22 cellular contexts compared by ENCODE assay signal in genomic region chr7:143269254-143269653, GRCh38. TPM values are rescaled to one million over a fixed set of nuclear protein-coding genes. Genes with fewer than 3 reads are reported as not detected.
DNase-seq lines count a peak whose midpoint lies in the region; ATAC-seq, FAIRE-seq and TF ChIP-seq lines count a peak whose summit lies in the region.
"Had no signal": no experiment of that assay in that cellular context is flagged by ENCODE, and none has a peak within 500 bp of the region (broad histone marks: within the 10 kb centered on the region; RNA-seq: fewer than 3 reads in every experiment).

No MANE protein-coding gene starts in this region.

- TF ChIP-seq CTCF in GM20000 (IDR thresholded peaks at IDR 0.05; ENCODE audit: extremely low read depth, missing control alignments): no peak

- no peak overlapping the region for H3K23ac ChIP-seq in mesenchymal stem cell (ENCODE audit: low read length in 2 of 2)

- H2AK5ac ChIP-seq in mesenchymal stem cell (ENCODE audit: low read length, severe bottlenecking): no peak overlapping the region

- DNase-seq in activated T-cell treated with anti-CD3 and anti-CD28 coated beads, Interleukin-2, amount 50 U/mL, for 24 hours: no peak
- DNase-seq in activated T-cell treated with anti-CD3 and anti-CD28 coated beads, Interleukin-2, amount 50 U/mL, for 72 hours: no peak
- DNase-seq in KBM-7 (peak; percentile 40), small intestine (peak; percentile 92), mesenchymal stem cell (no peak), GM20000 (ENCODE audit: low spot score) (no peak), NCI-H1694 (lab: John Stamatoyannopoulos, UW) (no peak)
- no peak for DNase-seq in effector memory CD8-positive, alpha-beta T cell
- DNase-seq: activated CD8-positive, alpha-beta memory T cell treated with anti-CD3 and anti-CD28 coated beads, Interleukin-2, amount 50 U/mL, for 4 hours; activated effector memory CD4-positive, alpha-beta T cell treated with Interleukin-2 at 50 U/mL for 16 hours; amygdala; CD4-positive, CD25-positive, alpha-beta regulatory T cell; GDM1; H9; mesendoderm; MM.1S; NCI-H526 treated with DMSO at 0.1 percent for 48 hours had no signal

- in situ Hi-C loops in KBM-7 (cut with MboI; ENCODE audit: low pct_unique_long_range_greater_than_20kb, low sequenced_read_pairs): no loop called here

- peak overlapping the region; percentile 71 for H3K27ac Mint-ChIP-seq in activated T-cell treated with anti-CD3 and anti-CD28 coated beads, Interleukin-2, amount 50 U/mL, for 24 hours
- no peak overlapping the region for H3K27ac Mint-ChIP-seq in activated T-cell treated with anti-CD3 and anti-CD28 coated beads, Interleukin-2, amount 50 U/mL, for 72 hours
- H3K27ac Mint-ChIP-seq in effector memory CD8-positive, alpha-beta T cell: peak overlapping the region; percentile 5 to 32
- H3K27ac Mint-ChIP-seq: H9, progenitor cell of endocrine pancreas had no signal

- H3K4me1 ChIP-seq in small intestine (ENCODE audit: control insufficient read depth in 2 of 2, insufficient read depth in 1 of 2, low read depth in 1 of 2, low read length in 1 of 2) (peaks cover 6 to 8% of the 10 kb centered on the region in 2 donors), mesenchymal stem cell (ENCODE audit: control insufficient read depth, insufficient read depth, low read depth, low read length) (peaks cover 8% of the 10 kb centered on the region)

- H3K4me1 Mint-ChIP-seq in activated T-cell treated with anti-CD3 and anti-CD28 coated beads, Interleukin-2, amount 50 U/mL, for 24 hours (ENCODE audit: low read depth): peaks cover 44% of the 10 kb centered on the region
- peaks cover 58% of the 10 kb centered on the region for H3K4me1 Mint-ChIP-seq in activated T-cell treated with anti-CD3 and anti-CD28 coated beads, Interleukin-2, amount 50 U/mL, for 72 hours (ENCODE audit: low read depth)
- peaks cover 15 to 17% of the 10 kb centered on the region in 2 donors for H3K4me1 Mint-ChIP-seq in effector memory CD8-positive, alpha-beta T cell (ENCODE audit: low read depth in 2 of 2)

- H3K36me3 ChIP-seq in small intestine (ENCODE audit: control insufficient read depth in 2 of 2, insufficient read depth in 2 of 2, low read length in 2 of 2): peaks cover 4 to 18% of the 10 kb centered on the region in 2 donors
- H3K36me3 ChIP-seq in mesenchymal stem cell (ENCODE audit: control insufficient read depth in 1 of 2, insufficient read depth in 2 of 2, low read depth in 1 of 2, low read length in 2 of 2): peaks cover 22 to 54% of the 10 kb centered on the region in 2 experiments

- H4K8ac ChIP-seq in mesenchymal stem cell (ENCODE audit: low read length): no peak overlapping the region

- no peaks in the 10 kb centered on the region for H3K27me3 Mint-ChIP-seq in activated T-cell treated with anti-CD3 and anti-CD28 coated beads, Interleukin-2, amount 50 U/mL, for 24 hours
- no peaks in the 10 kb centered on the region for H3K27me3 Mint-ChIP-seq in activated T-cell treated with anti-CD3 and anti-CD28 coated beads, Interleukin-2, amount 50 U/mL, for 72 hours (ENCODE audit: low read depth)
- no peaks in the 10 kb centered on the region for H3K27me3 Mint-ChIP-seq in effector memory CD8-positive, alpha-beta T cell
- H3K27me3 Mint-ChIP-seq: CD4-positive, CD25-positive, alpha-beta regulatory T cell; progenitor cell of endocrine pancreas had no signal

- H3K9me3 ChIP-seq in small intestine (ENCODE audit: control insufficient read depth, low read depth): no peaks in the 10 kb centered on the region
- H3K9me3 ChIP-seq in mesenchymal stem cell (ENCODE audit: control insufficient read depth, low read length): no peaks in the 10 kb centered on the region

- no peak overlapping the region for H3K18ac ChIP-seq in mesenchymal stem cell (ENCODE audit: low read depth in 1 of 2, low read length in 2 of 2)

- H3K4me3 ChIP-seq in small intestine (ENCODE audit: low read depth in 1 of 2, low read length in 2 of 2): no peak overlapping the region
- H3K4me3 ChIP-seq in mesenchymal stem cell (ENCODE audit: insufficient read depth in 1 of 2, low read depth in 1 of 2, low read length in 2 of 2): no peak overlapping the region

- no peak overlapping the region for H2BK15ac ChIP-seq in mesenchymal stem cell (ENCODE audit: low read depth, poor library complexity, severe bottlenecking)

- H3K27me3 ChIP-seq in small intestine (ENCODE audit: control insufficient read depth in 2 of 2, insufficient read depth in 2 of 2, low read length in 2 of 2): no peaks in the 10 kb centered on the region
- no peaks in the 10 kb centered on the region for H3K27me3 ChIP-seq in mesenchymal stem cell (ENCODE audit: control insufficient read depth in 1 of 2, insufficient read depth in 1 of 2, low read length in 2 of 2)

- no peak overlapping the region for H3K9ac ChIP-seq in mesenchymal stem cell (ENCODE audit: low read length)

- H3K4ac ChIP-seq in mesenchymal stem cell (ENCODE audit: low read depth in 1 of 2, low read length in 2 of 2): no peak overlapping the region

- no peak overlapping the region for H2AFZ ChIP-seq in mesenchymal stem cell (ENCODE audit: low read depth, low read length)

- WGBS in small intestine, 3 donors: 9 to 56% (median 38%) methylated on average over 4 of the region's 4 CpGs
- 86% methylated on average over 4 of the region's 4 CpGs for WGBS in mesenchymal stem cell

- peak overlapping the region; percentile 25 to 38 for H3K27ac ChIP-seq in small intestine (ENCODE audit: low read depth in 1 of 2, low read length in 1 of 2)
- H3K27ac ChIP-seq in mesenchymal stem cell (ENCODE audit: low read length, poor library complexity, severe bottlenecking): no peak overlapping the region

- H2BK12ac ChIP-seq in mesenchymal stem cell (ENCODE audit: low read length in 2 of 2): no peak overlapping the region

- no peak overlapping the region for H3K14ac ChIP-seq in mesenchymal stem cell (ENCODE audit: low read length in 2 of 2)

- H3K36me3 Mint-ChIP-seq in activated T-cell treated with anti-CD3 and anti-CD28 coated beads, Interleukin-2, amount 50 U/mL, for 24 hours (ENCODE audit: low read depth): peaks cover 76% of the 10 kb centered on the region
- H3K36me3 Mint-ChIP-seq in activated T-cell treated with anti-CD3 and anti-CD28 coated beads, Interleukin-2, amount 50 U/mL, for 72 hours (ENCODE audit: insufficient read depth in 2 of 2): peaks cover 13 to 22% of the 10 kb centered on the region in 2 donors
- H3K36me3 Mint-ChIP-seq in effector memory CD8-positive, alpha-beta T cell (ENCODE audit: insufficient read depth): peaks cover 40% of the 10 kb centered on the region

- H3K9me3 Mint-ChIP-seq in activated T-cell treated with anti-CD3 and anti-CD28 coated beads, Interleukin-2, amount 50 U/mL, for 24 hours: no peaks in the 10 kb centered on the region
- no peaks in the 10 kb centered on the region for H3K9me3 Mint-ChIP-seq in activated T-cell treated with anti-CD3 and anti-CD28 coated beads, Interleukin-2, amount 50 U/mL, for 72 hours
- H3K9me3 Mint-ChIP-seq in effector memory CD8-positive, alpha-beta T cell: no peaks in the 10 kb centered on the region
- H3K9me3 Mint-ChIP-seq: CD4-positive, CD25-positive, alpha-beta regulatory T cell; H9; neural crest cell had no signal

- no peak for ATAC-seq in activated T-cell treated with anti-CD3 and anti-CD28 coated beads, Interleukin-2, amount 50 U/mL, for 72 hours (replicated peaks in 1 of 2)
- ATAC-seq in effector memory CD8-positive, alpha-beta T cell (replicated peaks): no peak
- ATAC-seq: SK-N-SH treated with all-trans-retinoic acid at 6 μM for 48 hours had no signal

- FAIRE-seq in small intestine (lab: Jason Lieb, UNC): no peak
- FAIRE-seq: urothelium cell line had no signal

- H3K79me1 ChIP-seq in mesenchymal stem cell (replicated peaks; ENCODE audit: low read length, poor library complexity, severe bottlenecking): peaks cover 14% of the 10 kb centered on the region

- no peak overlapping the region for H4K91ac ChIP-seq in mesenchymal stem cell (ENCODE audit: low read length)

- no peak overlapping the region for H3K4me2 ChIP-seq in mesenchymal stem cell (ENCODE audit: low read length, poor library complexity, severe bottlenecking)

- no peak overlapping the region for H2BK5ac ChIP-seq in mesenchymal stem cell (ENCODE audit: low read depth, low read length, poor library complexity, severe bottlenecking)

- H2BK120ac ChIP-seq in mesenchymal stem cell (ENCODE audit: low read depth, low read length): no peak overlapping the region

- no peak overlapping the region for H3K4me3 Mint-ChIP-seq in activated T-cell treated with anti-CD3 and anti-CD28 coated beads, Interleukin-2, amount 50 U/mL, for 24 hours
- H3K4me3 Mint-ChIP-seq in activated T-cell treated with anti-CD3 and anti-CD28 coated beads, Interleukin-2, amount 50 U/mL, for 72 hours: no peak overlapping the region
- no peak overlapping the region for H3K4me3 Mint-ChIP-seq in effector memory CD8-positive, alpha-beta T cell
- H3K4me3 Mint-ChIP-seq: H9, neural crest cell had no signal

RNA-seq across cellular contexts. Expression of gene GSTK1, which starts 6.0 kb away (rescaled TPM):
- total RNA-seq in activated T-cell treated with anti-CD3 and anti-CD28 coated beads, Interleukin-2, amount 50 U/mL, for 72 hours: 100 to 1,000 TPM; 242 to 298 TPM
- polyA plus RNA-seq in small intestine: 100 to 1,000 TPM; 250 to 450 (median 309) TPM
- 161 TPM for polyA plus RNA-seq in mesenchymal stem cell (2013, experiment 1 of 2)
- 158 TPM for polyA plus RNA-seq in mesenchymal stem cell (2013, experiment 2 of 2)

RNA-seq across cellular contexts. Expression of gene TMEM139, which starts 15.5 kb away (rescaled TPM):
- 1 to 10 TPM; 1.3 to 1.5 TPM for total RNA-seq in activated T-cell treated with anti-CD3 and anti-CD28 coated beads, Interleukin-2, amount 50 U/mL, for 72 hours
- 100 to 1,000 TPM in 1 of 3 donors, 10 to 100 TPM in 2; 35.4 to 127 (median 97.5) TPM for polyA plus RNA-seq in small intestine
- polyA plus RNA-seq in mesenchymal stem cell (2013, experiment 1 of 2): 0.10 TPM
- 0.10 TPM for polyA plus RNA-seq in mesenchymal stem cell (2013, experiment 2 of 2)

RNA-seq across cellular contexts. Expression of gene CASP2, which starts 18.9 kb away (rescaled TPM):
- 100 to 1,000 TPM; 126 to 128 TPM for total RNA-seq in activated T-cell treated with anti-CD3 and anti-CD28 coated beads, Interleukin-2, amount 50 U/mL, for 72 hours
- polyA plus RNA-seq in small intestine: 10 to 100 TPM in 1 of 3 donors, 1 to 10 TPM in 2; 4.9 to 10.9 (median 7.2) TPM
- 16.3 TPM for polyA plus RNA-seq in mesenchymal stem cell (2013, experiment 1 of 2)
- polyA plus RNA-seq in mesenchymal stem cell (2013, experiment 2 of 2): 16.3 TPM

RNA-seq across cellular contexts. Expression of gene CLCN1, which starts 46.7 kb away (rescaled TPM):
- under 1 TPM in 1 of 2 donors, not detected in 1; 0.09 TPM for total RNA-seq in activated T-cell treated with anti-CD3 and anti-CD28 coated beads, Interleukin-2, amount 50 U/mL, for 72 hours
- polyA plus RNA-seq in small intestine: under 1 TPM in 1 of 3 donors, not detected in 2; 0.19 TPM
- polyA plus RNA-seq in mesenchymal stem cell (2013, experiment 1 of 2): 0.03 TPM
- polyA plus RNA-seq in mesenchymal stem cell (2013, experiment 2 of 2): 0.01 TPM
- total RNA-seq: CD4-positive, CD25-positive, alpha-beta regulatory T cell; kidney epithelial cell; neural crest cell had no signal

RNA-seq across cellular contexts. Expression of gene TAS2R40, which starts 47.4 kb away (rescaled TPM):
- total RNA-seq in activated T-cell treated with anti-CD3 and anti-CD28 coated beads, Interleukin-2, amount 50 U/mL, for 72 hours: not detected
- polyA plus RNA-seq in small intestine: not detected
- polyA plus RNA-seq in mesenchymal stem cell (2013, experiment 1 of 2): not detected
- polyA plus RNA-seq in mesenchymal stem cell (2013, experiment 2 of 2): not detected
- total RNA-seq: CD4-positive, CD25-positive, alpha-beta regulatory T cell; H9; kidney epithelial cell; neural crest cell; progenitor cell of endocrine pancreas had no signal
- polyA plus RNA-seq: CD4-positive, CD25-positive, alpha-beta regulatory T cell had no signal

Comparison
In these comparisons a context has a peak if more than half of its experiments do, and no peak if none do; other contexts are left out.
1. DNase-seq: peak in KBM-7 (single experiment) and small intestine (single experiment); none in activated T-cell treated with anti-CD3 and anti-CD28 coated beads, Interleukin-2, amount 50 U/mL, for 24 hours (single experiment), activated T-cell treated with anti-CD3 and anti-CD28 coated beads, Interleukin-2, amount 50 U/mL, for 72 hours (0 of 2), effector memory CD8-positive, alpha-beta T cell (0 of 3), mesenchymal stem cell (single experiment), GM20000 (single experiment) and NCI-H1694 (single experiment).